13 cellular contexts compared by ENCODE assay signal in the genomic region with DNA sequence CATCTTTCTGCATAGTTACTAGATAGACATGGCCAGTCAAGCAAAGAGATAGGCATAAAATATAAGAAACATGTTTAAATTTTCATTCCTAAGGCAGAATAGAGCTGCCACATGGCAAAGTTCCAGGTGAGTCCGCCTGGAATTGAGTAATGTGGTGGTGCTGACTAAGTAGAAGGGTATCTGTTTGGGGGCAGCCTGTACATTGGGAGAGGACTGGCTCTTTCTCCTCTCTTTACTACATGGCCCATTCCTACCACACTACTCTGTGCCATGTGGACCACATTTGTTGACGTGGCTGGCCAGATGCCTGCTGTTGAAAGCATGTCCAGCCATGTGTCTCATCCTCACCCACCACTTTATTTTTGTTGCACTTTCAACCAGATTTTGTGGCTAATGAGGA.
A peak's percentile ranks its signal among the peaks of the same experiment; 100 is the strongest.
DNase-seq lines count a peak whose midpoint lies in the region; ATAC-seq lines count a peak whose summit lies in the region.
"Had no signal": no experiment of that assay in that cellular context is flagged by ENCODE, and none has a peak within 500 bp of the region (broad histone marks: within the 10 kb centered on the region; RNA-seq: fewer than 3 reads in every experiment).

No MANE protein-coding gene starts in this region.

- peak; percentile 61 for DNase-seq in Daoy (ENCODE audit: low read depth)
- peak; percentile 12 for DNase-seq in NCI-H226
- peak; percentile 20 for DNase-seq in dedifferentiated amniotic fluid mesenchymal stem cell (ENCODE audit: extremely low spot score)
- DNase-seq in non-pigmented ciliary epithelial cell (ENCODE audit: low read depth): peak; percentile 82
- no peak for DNase-seq in T-helper 9 cell
- DNase-seq in NCI-H2171 (lab: John Stamatoyannopoulos, UW): no peak
- no peak for DNase-seq in NCI-H2196 (lab: John Stamatoyannopoulos, UW; ENCODE audit: unreplicated experiment)
- DNase-seq: activated CD4-positive, alpha-beta T cell treated with anti-CD3 and anti-CD28 coated beads for 1 hour; colonic mucosa; hypothalamus; midbrain; NCI-H526 treated with DMSO at 0.1 percent for 48 hours had no signal

- no peak for ATAC-seq in HG03025 (IDR thresholded peaks at IDR 0.05; ENCODE audit: low FRiP score, unreplicated experiment)

Comparison
In these comparisons a context has a peak if more than half of its experiments do, and no peak if none do; other contexts are left out.
1. DNase-seq: peak in Daoy (single experiment), NCI-H226 (single experiment), dedifferentiated amniotic fluid mesenchymal stem cell (single experiment) and non-pigmented ciliary epithelial cell (single experiment); none in T-helper 9 cell (single experiment), NCI-H2171 (single experiment) and NCI-H2196 (single experiment).